Comparison of ENCODE assay signal across 14 cellular contexts in genomic region chr3:139586420-139587017, GRCh38.
A peak's percentile ranks its signal among the peaks of the same experiment; 100 is the strongest.
DNase-seq lines count a peak whose midpoint lies in the region; ATAC-seq lines count a peak whose summit lies in the region.
"Had no signal": no experiment of that assay in that cellular context is flagged by ENCODE, and none has a peak within 500 bp of the region (broad histone marks: within the 10 kb centered on the region; RNA-seq: fewer than 3 reads in every experiment).

No MANE protein-coding gene starts in this region.

- DNase-seq in amygdala (lab: John Stamatoyannopoulos, UW), result no peak
- no peak for DNase-seq in NCI-H446 treated with DMSO at 0.1 percent for 48 hours (lab: John Stamatoyannopoulos, UW)
- DNase-seq in SW 1271 (lab: John Stamatoyannopoulos, UW), result no peak
- DNase-seq in NK-92 (lab: John Stamatoyannopoulos, UW; ENCODE audit: unreplicated experiment), result no peak
- DNase-seq: activated CD4-positive, alpha-beta T cell treated with anti-CD3 and anti-CD28 coated beads, Interleukin-2, amount 50 U/mL, for 48 hours; activated naive CD4-positive, alpha-beta T cell treated with anti-CD3 and anti-CD28 coated beads for 36 hours; caudate nucleus; KBM-7; T-helper 1 cell had no signal

- ATAC-seq in GM18520 (IDR thresholded peaks at IDR 0.05; ENCODE audit: unreplicated experiment) (peak; percentile 64), GM19468 (IDR thresholded peaks at IDR 0.05; ENCODE audit: extremely low read depth, unreplicated experiment) (peak; percentile 49), HG02852 (IDR thresholded peaks at IDR 0.05; ENCODE audit: unreplicated experiment) (peak; percentile 94), HG03521 (IDR thresholded peaks at IDR 0.05; ENCODE audit: unreplicated experiment) (peak; percentile 74)
- ATAC-seq: HCT116 had no signal
